Comparison of ENCODE assay signal across 11 cellular contexts in genomic region chr19:56840452-56841193, GRCh38. TPM values are rescaled to one million over a fixed set of nuclear protein-coding genes. Genes with fewer than 3 reads are reported as not detected.
DNase-seq lines count a peak whose midpoint lies in the region; TF ChIP-seq lines count a peak whose summit lies in the region.
"Had no signal": no experiment of that assay in that cellular context is flagged by ENCODE, and none has a peak within 500 bp of the region (broad histone marks: within the 10 kb centered on the region; RNA-seq: fewer than 3 reads in every experiment).

PEG3 (minus strand) TSS chr19:56840726; CDS start chr19:56824655, 16,071 bp downstream.
ZIM2 (minus strand) TSS chr19:56840726; CDS start chr19:56824277, 16,449 bp downstream.

- H3K4me3 ChIP-seq in thyroid gland (replicated peaks in 1 of 3), result peak within 1 kb of the TSS in 2 of 3 donors; percentile 3 to 48

- H3K27me3 Mint-ChIP-seq in T-helper 1 cell treated with Interleukin-12 subunit alpha and Interleukin-12 subunit beta and Interleukin-4 antibody, amounts not matched to agents 30 μg/mL and 1 μg/mL, for 36 hours (ENCODE audit: low read depth), result no peaks in the 10 kb centered on the region
- H3K27me3 Mint-ChIP-seq in endothelial cell (ENCODE audit: unreplicated experiment), result peaks cover 13% of the 10 kb centered on the region

- no peak for TF ChIP-seq CTCF in endothelial cell (IDR thresholded peaks at IDR 0.05; ENCODE audit: unreplicated experiment)
- TF ChIP-seq CTCF in thyroid gland (IDR thresholded peaks at IDR 0.05), result no peak

- H3K27ac ChIP-seq in thyroid gland, result peak within 1 kb of the TSS in 2 of 3 donors; percentile 54 to 59

- H3K4me3 Mint-ChIP-seq in T-helper 1 cell treated with Interleukin-12 subunit alpha and Interleukin-12 subunit beta and Interleukin-4 antibody, amounts not matched to agents 30 μg/mL and 1 μg/mL, for 36 hours, result no peak within 1 kb of the TSS
- H3K4me3 Mint-ChIP-seq in endothelial cell (ENCODE audit: unreplicated experiment), result peak within 1 kb of the TSS; percentile 38
- H3K4me3 Mint-ChIP-seq: activated naive CD8-positive, alpha-beta T cell had no signal

- H3K36me3 Mint-ChIP-seq in T-helper 1 cell treated with Interleukin-12 subunit alpha and Interleukin-12 subunit beta and Interleukin-4 antibody, amounts not matched to agents 30 μg/mL and 1 μg/mL, for 36 hours (ENCODE audit: low read depth), result peaks cover 9% of the 10 kb centered on the region
- H3K36me3 Mint-ChIP-seq in endothelial cell (ENCODE audit: low read depth, unreplicated experiment), result peaks cover 28% of the 10 kb centered on the region

- TF ChIP-seq POLR2A in thyroid gland (IDR thresholded peaks at IDR 0.05), result peak in 1 of 2 donors; percentile 82

- WGBS in thyroid gland, 2 donors, result 39 to 56% methylated on average over 31 to 37 of the region's 49 CpGs

- H3K27me3 ChIP-seq in thyroid gland, result no peaks in the 10 kb centered on the region

- H3K9me3 Mint-ChIP-seq in T-helper 1 cell treated with Interleukin-12 subunit alpha and Interleukin-12 subunit beta and Interleukin-4 antibody, amounts not matched to agents 30 μg/mL and 1 μg/mL, for 36 hours, result peaks cover 42% of the 10 kb centered on the region
- H3K9me3 Mint-ChIP-seq in endothelial cell (ENCODE audit: unreplicated experiment), result peaks cover 35% of the 10 kb centered on the region

- no peaks in the 10 kb centered on the region for H3K9me3 ChIP-seq in thyroid gland

- no peaks in the 10 kb centered on the region for H3K4me1 Mint-ChIP-seq in T-helper 1 cell treated with Interleukin-12 subunit alpha and Interleukin-12 subunit beta and Interleukin-4 antibody, amounts not matched to agents 30 μg/mL and 1 μg/mL, for 36 hours (ENCODE audit: low read depth)
- H3K4me1 Mint-ChIP-seq in endothelial cell (ENCODE audit: unreplicated experiment), result no peaks in the 10 kb centered on the region

- no peaks in the 10 kb centered on the region for H3K36me3 ChIP-seq in thyroid gland

- H3K4me1 ChIP-seq in thyroid gland, result peaks cover 0 to 3% of the 10 kb centered on the region in 2 donors

- no peak for DNase-seq in T-helper 1 cell
- DNase-seq in endothelial cell (ENCODE audit: low spot score), result no peak
- DNase-seq in middle frontal gyrus (ENCODE audit: extremely low spot score, low spot score), result peak; percentile 64
- DNase-seq in thyroid gland, result peak; percentile 71 to 84
- no peak for DNase-seq in NCI-H82 (lab: John Stamatoyannopoulos, UW)
- DNase-seq in activated CD4-positive, alpha-beta T cell treated with anti-CD3 and anti-CD28 coated beads, Interleukin-2, amount 50 U/mL, for 48 hours, result no peak
- no peak for DNase-seq in activated T-cell treated with anti-CD3 and anti-CD28 coated beads, Interleukin-2, amount 50 U/mL, for 48 hours
- DNase-seq: MM.1S, SW 1271 had no signal

- peak within 1 kb of the TSS; percentile 26 for H3K27ac Mint-ChIP-seq in T-helper 1 cell treated with Interleukin-12 subunit alpha and Interleukin-12 subunit beta and Interleukin-4 antibody, amounts not matched to agents 30 μg/mL and 1 μg/mL, for 36 hours
- no peak within 1 kb of the TSS for H3K27ac Mint-ChIP-seq in endothelial cell (ENCODE audit: unreplicated experiment)
- H3K27ac Mint-ChIP-seq: activated naive CD8-positive, alpha-beta T cell had no signal

- intact Hi-C loops in thyroid gland (cut with DNase I), result no loop called here

RNA-seq across cellular contexts. Expression of gene PEG3, which starts in this region (rescaled TPM):
- total RNA-seq in endothelial cell (ENCODE audit: unreplicated experiment) (not detected), thyroid gland (10 to 100 TPM in 3 of 4 donors, 1 to 10 TPM in 1; 9.8 to 24.1 (median 18.8) TPM)

RNA-seq across cellular contexts. Expression of gene ZIM2, which starts in this region (rescaled TPM):
- total RNA-seq in endothelial cell (ENCODE audit: unreplicated experiment), result not detected
- 1 to 10 TPM in 3 of 4 donors, under 1 TPM in 1; 0.67 to 6.5 (median 1.8) TPM for total RNA-seq in thyroid gland

Comparison
In these comparisons a context has a peak if more than half of its experiments do, and no peak if none do; other contexts are left out.
1. RNA of gene PEG3 (total RNA-seq): 9.8 to 24.1 TPM in thyroid gland; not detected in endothelial cell (single experiment); every median in the first group is over 10 times any median in the second.
2. DNase-seq: peak in middle frontal gyrus (single experiment) and thyroid gland (2 of 2); none in T-helper 1 cell (0 of 5), endothelial cell (single experiment), NCI-H82 (single experiment), activated CD4-positive, alpha-beta T cell treated with anti-CD3 and anti-CD28 coated beads, Interleukin-2, amount 50 U/mL, for 48 hours (0 of 2) and activated T-cell treated with anti-CD3 and anti-CD28 coated beads, Interleukin-2, amount 50 U/mL, for 48 hours (0 of 2).